1 cellular context compared by ENCODE assay signal in the genomic region with DNA sequence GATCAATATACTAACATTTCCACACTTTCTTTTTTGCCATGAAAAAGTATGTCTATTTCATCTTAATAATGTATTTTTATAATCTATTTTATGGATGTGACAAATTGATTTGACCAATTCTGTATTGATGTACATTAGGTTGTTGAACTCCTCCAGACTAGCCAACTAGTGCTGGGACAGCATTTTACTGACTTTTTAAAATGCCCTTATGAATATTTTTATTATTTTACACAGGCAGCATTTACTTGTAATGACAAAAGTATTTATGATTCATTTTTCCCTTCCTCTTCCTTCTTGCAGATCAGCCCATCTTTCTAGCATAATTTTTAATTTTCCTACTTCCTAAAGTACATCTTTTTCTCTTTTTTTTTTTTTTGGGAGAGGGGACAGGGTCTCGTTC.
TF ChIP-seq lines count a peak whose summit lies in the region.

No MANE protein-coding gene starts in this region.

TF ChIP-seq in WTC11, 78 proteins besides CTCF, POLR2A, EP300 and RAD21 (continued from another document):
- TF ChIP-seq, protein P1, sequence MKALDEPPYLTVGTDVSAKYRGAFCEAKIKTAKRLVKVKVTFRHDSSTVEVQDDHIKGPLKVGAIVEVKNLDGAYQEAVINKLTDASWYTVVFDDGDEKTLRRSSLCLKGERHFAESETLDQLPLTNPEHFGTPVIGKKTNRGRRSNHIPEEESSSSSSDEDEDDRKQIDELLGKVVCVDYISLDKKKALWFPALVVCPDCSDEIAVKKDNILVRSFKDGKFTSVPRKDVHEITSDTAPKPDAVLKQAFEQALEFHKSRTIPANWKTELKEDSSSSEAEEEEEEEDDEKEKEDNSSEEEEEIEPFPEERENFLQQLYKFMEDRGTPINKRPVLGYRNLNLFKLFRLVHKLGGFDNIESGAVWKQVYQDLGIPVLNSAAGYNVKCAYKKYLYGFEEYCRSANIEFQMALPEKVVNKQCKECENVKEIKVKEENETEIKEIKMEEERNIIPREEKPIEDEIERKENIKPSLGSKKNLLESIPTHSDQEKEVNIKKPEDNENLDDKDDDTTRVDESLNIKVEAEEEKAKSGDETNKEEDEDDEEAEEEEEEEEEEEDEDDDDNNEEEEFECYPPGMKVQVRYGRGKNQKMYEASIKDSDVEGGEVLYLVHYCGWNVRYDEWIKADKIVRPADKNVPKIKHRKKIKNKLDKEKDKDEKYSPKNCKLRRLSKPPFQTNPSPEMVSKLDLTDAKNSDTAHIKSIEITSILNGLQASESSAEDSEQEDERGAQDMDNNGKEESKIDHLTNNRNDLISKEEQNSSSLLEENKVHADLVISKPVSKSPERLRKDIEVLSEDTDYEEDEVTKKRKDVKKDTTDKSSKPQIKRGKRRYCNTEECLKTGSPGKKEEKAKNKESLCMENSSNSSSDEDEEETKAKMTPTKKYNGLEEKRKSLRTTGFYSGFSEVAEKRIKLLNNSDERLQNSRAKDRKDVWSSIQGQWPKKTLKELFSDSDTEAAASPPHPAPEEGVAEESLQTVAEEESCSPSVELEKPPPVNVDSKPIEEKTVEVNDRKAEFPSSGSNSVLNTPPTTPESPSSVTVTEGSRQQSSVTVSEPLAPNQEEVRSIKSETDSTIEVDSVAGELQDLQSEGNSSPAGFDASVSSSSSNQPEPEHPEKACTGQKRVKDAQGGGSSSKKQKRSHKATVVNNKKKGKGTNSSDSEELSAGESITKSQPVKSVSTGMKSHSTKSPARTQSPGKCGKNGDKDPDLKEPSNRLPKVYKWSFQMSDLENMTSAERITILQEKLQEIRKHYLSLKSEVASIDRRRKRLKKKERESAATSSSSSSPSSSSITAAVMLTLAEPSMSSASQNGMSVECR (CRISPR knock-in tag; IDR thresholded peaks at IDR 0.05; ENCODE audit: borderline replicate concordance), result no peak
- TF ChIP-seq EMX1 (CRISPR knock-in tag; IDR thresholded peaks at IDR 0.05), result no peak
- TF ChIP-seq ELF4 (CRISPR knock-in tag; IDR thresholded peaks at IDR 0.05; ENCODE audit: low read depth), result no peak
- TF ChIP-seq TCF7 (CRISPR knock-in tag; IDR thresholded peaks at IDR 0.05; ENCODE audit: low read depth), result no peak
- TF ChIP-seq ZNF396 (CRISPR knock-in tag; IDR thresholded peaks at IDR 0.05; ENCODE audit: borderline replicate concordance), result no peak
- TF ChIP-seq, protein P2, sequence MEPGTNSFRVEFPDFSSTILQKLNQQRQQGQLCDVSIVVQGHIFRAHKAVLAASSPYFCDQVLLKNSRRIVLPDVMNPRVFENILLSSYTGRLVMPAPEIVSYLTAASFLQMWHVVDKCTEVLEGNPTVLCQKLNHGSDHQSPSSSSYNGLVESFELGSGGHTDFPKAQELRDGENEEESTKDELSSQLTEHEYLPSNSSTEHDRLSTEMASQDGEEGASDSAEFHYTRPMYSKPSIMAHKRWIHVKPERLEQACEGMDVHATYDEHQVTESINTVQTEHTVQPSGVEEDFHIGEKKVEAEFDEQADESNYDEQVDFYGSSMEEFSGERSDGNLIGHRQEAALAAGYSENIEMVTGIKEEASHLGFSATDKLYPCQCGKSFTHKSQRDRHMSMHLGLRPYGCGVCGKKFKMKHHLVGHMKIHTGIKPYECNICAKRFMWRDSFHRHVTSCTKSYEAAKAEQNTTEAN (CRISPR knock-in tag; IDR thresholded peaks at IDR 0.05), result no peak
- TF ChIP-seq IRF2 (CRISPR knock-in tag; IDR thresholded peaks at IDR 0.05; ENCODE audit: borderline replicate concordance, low read depth), result no peak
- no peak for TF ChIP-seq NFATC4 (CRISPR knock-in tag; IDR thresholded peaks at IDR 0.05)
- TF ChIP-seq, protein P3, sequence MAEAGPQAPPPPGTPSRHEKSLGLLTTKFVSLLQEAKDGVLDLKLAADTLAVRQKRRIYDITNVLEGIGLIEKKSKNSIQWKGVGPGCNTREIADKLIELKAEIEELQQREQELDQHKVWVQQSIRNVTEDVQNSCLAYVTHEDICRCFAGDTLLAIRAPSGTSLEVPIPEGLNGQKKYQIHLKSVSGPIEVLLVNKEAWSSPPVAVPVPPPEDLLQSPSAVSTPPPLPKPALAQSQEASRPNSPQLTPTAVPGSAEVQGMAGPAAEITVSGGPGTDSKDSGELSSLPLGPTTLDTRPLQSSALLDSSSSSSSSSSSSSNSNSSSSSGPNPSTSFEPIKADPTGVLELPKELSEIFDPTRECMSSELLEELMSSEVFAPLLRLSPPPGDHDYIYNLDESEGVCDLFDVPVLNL (CRISPR knock-in tag; IDR thresholded peaks at IDR 0.05; ENCODE audit: borderline replicate concordance, low read depth), result no peak
- no peak for TF ChIP-seq CREB1 (CRISPR knock-in tag; IDR thresholded peaks at IDR 0.05)
- TF ChIP-seq MXD4 (CRISPR knock-in tag; IDR thresholded peaks at IDR 0.05; ENCODE audit: borderline replicate concordance), result no peak
- no peak for TF ChIP-seq NR1H2 (CRISPR knock-in tag; IDR thresholded peaks at IDR 0.05)
- TF ChIP-seq TEAD4 (CRISPR knock-in tag; IDR thresholded peaks at IDR 0.05), result no peak
- TF ChIP-seq, protein P4, sequence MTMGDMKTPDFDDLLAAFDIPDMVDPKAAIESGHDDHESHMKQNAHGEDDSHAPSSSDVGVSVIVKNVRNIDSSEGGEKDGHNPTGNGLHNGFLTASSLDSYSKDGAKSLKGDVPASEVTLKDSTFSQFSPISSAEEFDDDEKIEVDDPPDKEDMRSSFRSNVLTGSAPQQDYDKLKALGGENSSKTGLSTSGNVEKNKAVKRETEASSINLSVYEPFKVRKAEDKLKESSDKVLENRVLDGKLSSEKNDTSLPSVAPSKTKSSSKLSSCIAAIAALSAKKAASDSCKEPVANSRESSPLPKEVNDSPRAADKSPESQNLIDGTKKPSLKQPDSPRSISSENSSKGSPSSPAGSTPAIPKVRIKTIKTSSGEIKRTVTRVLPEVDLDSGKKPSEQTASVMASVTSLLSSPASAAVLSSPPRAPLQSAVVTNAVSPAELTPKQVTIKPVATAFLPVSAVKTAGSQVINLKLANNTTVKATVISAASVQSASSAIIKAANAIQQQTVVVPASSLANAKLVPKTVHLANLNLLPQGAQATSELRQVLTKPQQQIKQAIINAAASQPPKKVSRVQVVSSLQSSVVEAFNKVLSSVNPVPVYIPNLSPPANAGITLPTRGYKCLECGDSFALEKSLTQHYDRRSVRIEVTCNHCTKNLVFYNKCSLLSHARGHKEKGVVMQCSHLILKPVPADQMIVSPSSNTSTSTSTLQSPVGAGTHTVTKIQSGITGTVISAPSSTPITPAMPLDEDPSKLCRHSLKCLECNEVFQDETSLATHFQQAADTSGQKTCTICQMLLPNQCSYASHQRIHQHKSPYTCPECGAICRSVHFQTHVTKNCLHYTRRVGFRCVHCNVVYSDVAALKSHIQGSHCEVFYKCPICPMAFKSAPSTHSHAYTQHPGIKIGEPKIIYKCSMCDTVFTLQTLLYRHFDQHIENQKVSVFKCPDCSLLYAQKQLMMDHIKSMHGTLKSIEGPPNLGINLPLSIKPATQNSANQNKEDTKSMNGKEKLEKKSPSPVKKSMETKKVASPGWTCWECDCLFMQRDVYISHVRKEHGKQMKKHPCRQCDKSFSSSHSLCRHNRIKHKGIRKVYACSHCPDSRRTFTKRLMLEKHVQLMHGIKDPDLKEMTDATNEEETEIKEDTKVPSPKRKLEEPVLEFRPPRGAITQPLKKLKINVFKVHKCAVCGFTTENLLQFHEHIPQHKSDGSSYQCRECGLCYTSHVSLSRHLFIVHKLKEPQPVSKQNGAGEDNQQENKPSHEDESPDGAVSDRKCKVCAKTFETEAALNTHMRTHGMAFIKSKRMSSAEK (CRISPR knock-in tag; IDR thresholded peaks at IDR 0.05; ENCODE audit: borderline replicate concordance), result no peak
- TF ChIP-seq JUN (CRISPR knock-in tag; IDR thresholded peaks at IDR 0.05), result no peak
- TF ChIP-seq, protein P5, sequence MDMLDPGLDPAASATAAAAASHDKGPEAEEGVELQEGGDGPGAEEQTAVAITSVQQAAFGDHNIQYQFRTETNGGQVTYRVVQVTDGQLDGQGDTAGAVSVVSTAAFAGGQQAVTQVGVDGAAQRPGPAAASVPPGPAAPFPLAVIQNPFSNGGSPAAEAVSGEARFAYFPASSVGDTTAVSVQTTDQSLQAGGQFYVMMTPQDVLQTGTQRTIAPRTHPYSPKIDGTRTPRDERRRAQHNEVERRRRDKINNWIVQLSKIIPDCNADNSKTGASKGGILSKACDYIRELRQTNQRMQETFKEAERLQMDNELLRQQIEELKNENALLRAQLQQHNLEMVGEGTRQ (CRISPR knock-in tag; IDR thresholded peaks at IDR 0.05), result no peak
